Comparison of ENCODE assay signal across 17 cellular contexts in genomic region chr20:40966516-40967185, GRCh38.
DNase-seq lines count a peak whose midpoint lies in the region; FAIRE-seq and TF ChIP-seq lines count a peak whose summit lies in the region.
"Had no signal": no experiment of that assay in that cellular context is flagged by ENCODE, and none has a peak within 500 bp of the region (broad histone marks: within the 10 kb centered on the region; RNA-seq: fewer than 3 reads in every experiment).

No MANE protein-coding gene starts in this region.

- H3K4me2 ChIP-seq in OCI-LY7 (ENCODE audit: low read length) (peak overlapping the region; percentile 28), H1 (ENCODE audit: insufficient read depth in 1 of 2, low read depth in 2 of 2, low read length in 2 of 2) (no peak overlapping the region), parathyroid adenoma (ENCODE audit: low read length) (no peak overlapping the region)

- H3K9me3 ChIP-seq in OCI-LY7 (ENCODE audit: low read length) (no peaks in the 10 kb centered on the region), H1 (ENCODE audit: insufficient read depth in 2 of 2, low read depth in 1 of 2, low read length in 1 of 2) (no peaks in the 10 kb centered on the region), parathyroid adenoma (ENCODE audit: control insufficient read depth, low read length) (no peaks in the 10 kb centered on the region)
- H3K9me3 ChIP-seq: BE2C had no signal

- no peak overlapping the region for H4K91ac ChIP-seq in H1 (replicated peaks; ENCODE audit: insufficient read length, low read length)

- TF ChIP-seq POLR2A in H1 (IDR thresholded peaks at IDR 0.05; ENCODE audit: control extremely low read depth in 1 of 2, low read depth in 2 of 2, low read length in 2 of 2): no peak

- H3K36me3 ChIP-seq in OCI-LY7 (ENCODE audit: insufficient read depth, low read length): no peaks in the 10 kb centered on the region
- H3K36me3 ChIP-seq in H1 (ENCODE audit: control insufficient read depth in 2 of 4, insufficient read depth in 4 of 4, low read length in 3 of 4): no peaks in the 10 kb centered on the region
- no peaks in the 10 kb centered on the region for H3K36me3 ChIP-seq in parathyroid adenoma (ENCODE audit: control insufficient read depth, insufficient read depth, low read length)
- H3K36me3 ChIP-seq: BE2C had no signal

- in situ Hi-C loops in GM13977 (cut with MboI; ENCODE audit: low pct_unique_long_range_greater_than_20kb, low sequenced_read_pairs, unreplicated experiment): no loop called here

- TF ChIP-seq CTCF in GM13977 (IDR thresholded peaks at IDR 0.05; ENCODE audit: extremely low read depth, insufficient read depth, missing control alignments) (no peak), OCI-LY7 (conservative IDR thresholded peaks at IDR 0.05; ENCODE audit: low read length) (no peak), H1 (IDR thresholded peaks at IDR 0.05; ENCODE audit: control extremely low read depth in 1 of 3, insufficient read depth in 1 of 3, low read depth in 1 of 3, low read length in 3 of 3) (no peak), parathyroid adenoma (IDR thresholded peaks at IDR 0.05) (no peak)

- H2AFZ ChIP-seq in OCI-LY7 (ENCODE audit: low read length): peak overlapping the region; percentile 15; the same call in 1 of the 2 replicates
- no peak overlapping the region for H2AFZ ChIP-seq in H1 (ENCODE audit: low read length)
- peak overlapping the region; percentile 24 for H2AFZ ChIP-seq in parathyroid adenoma

- FAIRE-seq in H1 (lab: Jason Lieb, UNC): no peak
- FAIRE-seq: A204.1, G401.6 had no signal

- no peaks in the 10 kb centered on the region for H3K27me3 ChIP-seq in H1 (replicated peaks in 1 of 4; ENCODE audit: control insufficient read depth in 3 of 4, extremely low read depth in 1 of 4, insufficient read depth in 3 of 4, low read length in 3 of 4)
- no peaks in the 10 kb centered on the region for H3K27me3 ChIP-seq in parathyroid adenoma (ENCODE audit: control insufficient read depth, insufficient read depth, low read length)
- H3K27me3 ChIP-seq: BE2C had no signal

- H3K18ac ChIP-seq in H1 (ENCODE audit: extremely low read depth, low read length): no peak overlapping the region

- no peak overlapping the region for H2BK12ac ChIP-seq in H1 (ENCODE audit: low read depth, low read length)

- H4K20me1 ChIP-seq in OCI-LY7 (ENCODE audit: insufficient read depth, low read length) (no peaks in the 10 kb centered on the region), H1 (replicated peaks in 1 of 2; ENCODE audit: control insufficient read depth in 1 of 2, insufficient read depth in 2 of 2, low read length in 2 of 2) (no peaks in the 10 kb centered on the region)

- no peaks in the 10 kb centered on the region for H3K9me2 ChIP-seq in OCI-LY7 (ENCODE audit: insufficient read depth, low read length)

- no peak overlapping the region for H2BK120ac ChIP-seq in H1 (replicated peaks; ENCODE audit: low read depth, low read length)

- H3K79me2 ChIP-seq in OCI-LY7 (ENCODE audit: insufficient read depth, low read depth, low read length): no peaks in the 10 kb centered on the region
- no peaks in the 10 kb centered on the region for H3K79me2 ChIP-seq in H1 (ENCODE audit: control insufficient read depth in 1 of 2, insufficient read depth in 2 of 2, low read length in 2 of 2)
- peaks cover 2% of the 10 kb centered on the region for H3K79me2 ChIP-seq in parathyroid adenoma

- H3K4me3 ChIP-seq in OCI-LY7 (ENCODE audit: low read depth, low read length, poor library complexity, severe bottlenecking) (no peak overlapping the region), H1 (ENCODE audit: extremely low read depth in 1 of 4, insufficient read depth in 2 of 4, low read depth in 3 of 4, low read length in 4 of 4) (no peak overlapping the region), parathyroid adenoma (ENCODE audit: low read depth, low read length) (no peak overlapping the region)

- H2AK5ac ChIP-seq in H1 (ENCODE audit: low read depth, low read length): no peak overlapping the region

- H3K4me1 ChIP-seq in OCI-LY7 (ENCODE audit: insufficient read depth, low read length, poor library complexity, severe bottlenecking) (peaks cover 36% of the 10 kb centered on the region), H1 (replicated peaks in 1 of 4; ENCODE audit: control insufficient read depth in 3 of 4, insufficient read depth in 4 of 4, low read length in 3 of 4) (peaks cover 0 to 3% (median under 1%) of the 10 kb centered on the region in 4 experiments; a peak in 3 of 7 replicates), parathyroid adenoma (peaks cover 12% of the 10 kb centered on the region)
- H3K4me1 ChIP-seq: BE2C had no signal

- no peak for TF ChIP-seq EP300 in H1 (IDR thresholded peaks at IDR 0.05; ENCODE audit: borderline replicate concordance in 1 of 2, low read depth in 2 of 2, low read length in 2 of 2)

- H3K79me1 ChIP-seq in H1 (ENCODE audit: low read depth, low read length): no peaks in the 10 kb centered on the region

- H2BK20ac ChIP-seq in H1 (ENCODE audit: low read length): no peak overlapping the region

- TF ChIP-seq RAD21 in H1 (IDR thresholded peaks at IDR 0.05 in 1 of 2, conservative IDR thresholded peaks at IDR 0.05 in 1 of 2; ENCODE audit: low read depth in 2 of 2, low read length in 2 of 2): no peak

- 90% methylated on average over 9 of the region's 9 CpGs; no CpG with 5 or more reads in 1 of the 2 experiments for whole genome bisulfite sequencing in H1 (ENCODE audit: extremely low coverage in 1 of 2, insufficient coverage in 1 of 2, insufficient read length in 1 of 2, insufficient replicate concordance in 2 of 2, low coverage in 1 of 2, low lambda C conversion rate in 2 of 2, missing lambda C conversion rate in 1 of 2), 2 experiments

- no peak overlapping the region for H4K8ac ChIP-seq in H1 (ENCODE audit: extremely low read depth, insufficient read depth, low read length)

- no peak overlapping the region for H3K9ac ChIP-seq in H1 (replicated peaks in 1 of 4; ENCODE audit: extremely low read depth in 1 of 4, low read depth in 3 of 4, low read length in 3 of 4)
- no peak overlapping the region for H3K9ac ChIP-seq in parathyroid adenoma

- intact Hi-C loops in OCI-LY7 (cut with micrococcal nuclease; ENCODE audit: unreplicated experiment): loop anchor here (2.0 to 10.0 kb wide), 4 partner anchors 206 to 1082 kb away; no protein-coding TSS in a partner anchor

- peak overlapping the region; percentile 63 for H3K4ac ChIP-seq in H1 (replicated peaks; ENCODE audit: insufficient read length, low read depth, low read length)

- H4K5ac ChIP-seq in H1 (ENCODE audit: insufficient read length, low read depth, low read length): no peak overlapping the region

- no TSS peak for BruUV-seq in OCI-LY7 (replicated peaks; lab: Mats Ljungman, UMichigan)

- no peak overlapping the region for H3K56ac ChIP-seq in H1 (replicated peaks; ENCODE audit: insufficient read length, low read depth, low read length)

- DNase-seq in GM13977 (ENCODE audit: low spot score): peak; percentile 1
- no peak for DNase-seq in OCI-LY7 (ENCODE audit: low spot score)
- peak in 1 of 2 experiments; percentile 27 for DNase-seq in H1 (ENCODE audit: low read depth in 1 of 2, low spot score in 2 of 2)
- DNase-seq in NCI-H2171 (lab: John Stamatoyannopoulos, UW): no peak
- no peak for DNase-seq in GOT3 (lab: John Stamatoyannopoulos, UW)
- no peak for DNase-seq in HK-2 (ENCODE audit: unreplicated experiment)
- DNase-seq: CD4-positive, CD25-positive, alpha-beta regulatory T cell; COR-L47; DMS 273 treated with DMSO at 0.1 percent for 48 hours; HCEC 1CT; KBM-7; MV-4-11; NCI-H1930 had no signal

- CTCF ChIA-PET in OCI-LY7 (lab: Charles Lee; ENCODE audit: unreplicated experiment): interaction anchor here (0.9 to 1.1 kb wide), 3 partner anchors 13 to 174 kb away, joined by 3 read pairs; no protein-coding TSS in a partner anchor
- CTCF ChIA-PET in H1 (lab: Charles Lee; ENCODE audit: partially characterized antibody): interaction anchor here (0.6 to 6.4 kb wide), 44 partner anchors 9 to 1116 kb away, joined by 3 to 99 read pairs (median 4); partner anchors contain the start of gene LPIN3

- POLR2A ChIA-PET in OCI-LY7 (lab: Charles Lee): interaction anchor here (0.7 to 1.4 kb wide), 3 partner anchors 10 to 224 kb away, joined by 3 to 4 read pairs (median 3); no protein-coding TSS in a partner anchor
- POLR2A ChIA-PET in H1 (lab: Charles Lee; ENCODE audit: partially characterized antibody): interaction anchor here (0.9 kb wide), 1 partner anchor 63 kb away, joined by 3 read pairs; no protein-coding TSS in a partner anchor

- no peak overlapping the region for H3K14ac ChIP-seq in H1 (ENCODE audit: insufficient read length)

- H2BK5ac ChIP-seq in H1 (ENCODE audit: low read depth, low read length): no peak overlapping the region

- H3K23ac ChIP-seq in H1 (ENCODE audit: insufficient read length): no peak overlapping the region

- H3K27ac ChIP-seq in OCI-LY7 (ENCODE audit: low read depth, low read length, poor library complexity, severe bottlenecking) (no peak overlapping the region), H1 (ENCODE audit: low read depth, low read length) (no peak overlapping the region), parathyroid adenoma (no peak overlapping the region)

- H3K23me2 ChIP-seq in H1 (ENCODE audit: low read depth, low read length): no peaks in the 10 kb centered on the region

- H2BK15ac ChIP-seq in H1 (ENCODE audit: low read length): no peak overlapping the region

TF ChIP-seq in H1, 55 proteins besides CTCF, POLR2A, EP300 and RAD21 (continues in another document):
- TF ChIP-seq SP2 (IDR thresholded peaks at IDR 0.05; ENCODE audit: low read length) (no peak), SRF (IDR thresholded peaks at IDR 0.05; ENCODE audit: low read depth, low read length) (no peak)
